In the genomic region with DNA sequence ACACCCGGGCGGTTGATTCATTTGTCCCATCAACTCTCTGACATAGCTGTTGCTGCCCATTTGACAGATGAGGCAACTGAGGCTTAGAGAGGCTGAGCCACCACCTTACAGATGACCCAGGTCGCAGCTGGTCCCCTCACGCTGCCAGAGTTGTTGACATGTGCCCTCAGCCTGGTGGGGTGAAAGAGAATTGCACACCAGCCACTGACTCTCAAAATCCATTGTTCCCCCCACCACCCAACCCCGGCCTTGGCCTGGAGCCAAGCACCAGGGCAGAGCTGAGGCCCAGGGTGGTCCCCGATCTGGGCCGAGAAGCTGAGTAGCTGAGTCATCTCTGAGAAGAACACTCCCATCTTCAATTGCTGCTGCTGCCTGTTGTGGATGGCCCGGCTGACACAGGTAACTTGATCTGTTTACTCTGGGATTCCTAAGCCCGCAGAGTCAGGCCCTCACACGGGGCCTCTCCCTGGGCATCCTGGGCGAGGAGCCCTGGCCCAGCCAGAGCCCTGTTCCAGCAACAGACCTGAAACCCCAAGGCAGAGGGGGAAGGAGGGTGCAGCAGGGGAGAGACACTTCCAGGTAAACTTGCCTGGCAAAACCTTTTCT, we compare ENCODE assay signal across 8 cellular contexts. TPM values are rescaled to one million over a fixed set of nuclear protein-coding genes. Genes with fewer than 3 reads are reported as not detected.
A peak's percentile ranks its signal among the peaks of the same experiment; 100 is the strongest.
DNase-seq lines count a peak whose midpoint lies in the region; ATAC-seq and TF ChIP-seq lines count a peak whose summit lies in the region.

No MANE protein-coding gene starts in this region.

- H3K9ac ChIP-seq in colonic mucosa (ENCODE audit: low read depth in 2 of 2, low read length in 2 of 2): no peak overlapping the region

- H3K27me3 ChIP-seq in brain microvascular endothelial cell (replicated peaks): no peaks in the 10 kb centered on the region
- no peaks in the 10 kb centered on the region for H3K27me3 ChIP-seq in colonic mucosa

- ATAC-seq in HG02678 (IDR thresholded peaks at IDR 0.05; ENCODE audit: unreplicated experiment): no peak
- no peak for ATAC-seq in GM18858 (IDR thresholded peaks at IDR 0.05; ENCODE audit: unreplicated experiment)

- H3K4me1 ChIP-seq in colonic mucosa: no peaks in the 10 kb centered on the region

- no peaks in the 10 kb centered on the region for H3K9me3 ChIP-seq in colonic mucosa

- H3K27me3 Mint-ChIP-seq in nephron progenitor cell (ENCODE audit: low read depth, poor library complexity): peaks cover 8% of the 10 kb centered on the region

- H3K4me3 Mint-ChIP-seq in nephron progenitor cell: peak overlapping the region; percentile 65

- H3K27ac ChIP-seq in brain microvascular endothelial cell (no peak overlapping the region), colonic mucosa (no peak overlapping the region)

- H3K4me3 ChIP-seq in brain microvascular endothelial cell (ENCODE audit: low read depth, low read length) (no peak overlapping the region), colonic mucosa (no peak overlapping the region)

- peak overlapping the region; percentile 99 for H3K27ac Mint-ChIP-seq in nephron progenitor cell

- no peaks in the 10 kb centered on the region for H3K36me3 ChIP-seq in brain microvascular endothelial cell (replicated peaks)
- H3K36me3 ChIP-seq in colonic mucosa: no peaks in the 10 kb centered on the region

- peaks cover 9% of the 10 kb centered on the region for H3K36me3 Mint-ChIP-seq in nephron progenitor cell (ENCODE audit: low read depth)

- peak; percentile 90 for DNase-seq in ELF-1 (ENCODE audit: low read depth, low spot score)
- DNase-seq in NCI-H2081 treated with DMSO at 0.1 percent for 48 hours (lab: John Stamatoyannopoulos, UW): peak; percentile 15
- peak; percentile 70 for DNase-seq in brain microvascular endothelial cell
- DNase-seq in nephron progenitor cell: peak; percentile 56
- DNase-seq in activated CD4-positive, alpha-beta T cell treated with anti-CD3 and anti-CD28 coated beads, Interleukin-2, amount 50 U/mL, for 48 hours: no peak
- no peak for DNase-seq in colonic mucosa

- intact Hi-C loops in colonic mucosa (cut with DNase I): no loop called here

- in situ Hi-C loops in brain microvascular endothelial cell (cut with HindIII; ENCODE audit: low pct_ligation_motif_present, low sequenced_read_pairs): no loop called here

- H3K4me1 Mint-ChIP-seq in nephron progenitor cell: peaks cover 48% of the 10 kb centered on the region

- TF ChIP-seq CTCF in brain microvascular endothelial cell (IDR thresholded peaks at IDR 0.05; ENCODE audit: low read depth, low read length, missing control alignments) (no peak), nephron progenitor cell (IDR thresholded peaks at IDR 0.05) (peak; percentile 23), colonic mucosa (IDR thresholded peaks at IDR 0.05) (no peak)

- H3K9me3 Mint-ChIP-seq in nephron progenitor cell: no peaks in the 10 kb centered on the region

RNA-seq across cellular contexts. Expression of a gene that starts 27.5 kb away (rescaled TPM):
- 1 to 10 TPM in 1 of 2 donors, under 1 TPM in 1; 0.53 to 1.4 TPM for total RNA-seq in colonic mucosa

Comparison
In these comparisons a context has a peak if more than half of its experiments do, and no peak if none do; other contexts are left out.
1. DNase-seq: peak in ELF-1 (single experiment), NCI-H2081 treated with DMSO at 0.1 percent for 48 hours (single experiment), brain microvascular endothelial cell (single experiment) and nephron progenitor cell (single experiment); none in activated CD4-positive, alpha-beta T cell treated with anti-CD3 and anti-CD28 coated beads, Interleukin-2, amount 50 U/mL, for 48 hours (0 of 2) and colonic mucosa (single experiment).